1 cellular context compared by ENCODE assay signal in genomic region chr10:102682981-102683380, GRCh38.
TF ChIP-seq lines count a peak whose summit lies in the region.

No MANE protein-coding gene starts in this region.

TF ChIP-seq in HepG2, 621 proteins besides CTCF, POLR2A, EP300 and RAD21:
- no peak for TF ChIP-seq THYN1 (CRISPR knock-in tag; IDR thresholded peaks at IDR 0.05; ENCODE audit: borderline replicate concordance, low read depth)
- no peak for TF ChIP-seq ZUFSP (CRISPR knock-in tag; IDR thresholded peaks at IDR 0.05; ENCODE audit: borderline replicate concordance)
- no peak for TF ChIP-seq SMC3 (IDR thresholded peaks at IDR 0.05; ENCODE audit: low read length)
- no peak for TF ChIP-seq ZSCAN5A (CRISPR knock-in tag; IDR thresholded peaks at IDR 0.05; ENCODE audit: borderline replicate concordance)
- TF ChIP-seq ZNF543 (CRISPR knock-in tag; IDR thresholded peaks at IDR 0.05): no peak
